Comparison of ENCODE assay signal across 15 cellular contexts in genomic region chr13:75341025-75341424, GRCh38.
DNase-seq lines count a peak whose midpoint lies in the region; ATAC-seq and TF ChIP-seq lines count a peak whose summit lies in the region.
"Had no signal": no experiment of that assay in that cellular context is flagged by ENCODE, and none has a peak within 500 bp of the region (broad histone marks: within the 10 kb centered on the region; RNA-seq: fewer than 3 reads in every experiment).

No MANE protein-coding gene starts in this region.

- DNase-seq in GM10248 (ENCODE audit: extremely low spot score) (peak; percentile 42), NCI-H1930 (lab: John Stamatoyannopoulos, UW) (no peak), iPS-NIHi11 (ENCODE audit: low spot score) (no peak), NCI-H1436 treated with DMSO at 0.1 percent for 48 hours (lab: John Stamatoyannopoulos, UW) (no peak)
- DNase-seq: activated naive CD4-positive, alpha-beta T cell treated with anti-CD3 and anti-CD28 coated beads, Interleukin-2, amount 50 U/mL, for 16 hours; Calu3; H7; NCI-H1092 treated with DMSO at 0.1 percent for 48 hours; NCI-H446; spleen; T-helper 9 cell had no signal

- POLR2A ChIA-PET in GM10248 (lab: Yijun Ruan, JAX), result no interaction called here

- CTCF ChIA-PET in GM10248 (lab: Yijun Ruan, JAX), result interaction anchor here (1.0 to 4.6 kb wide), 11 partner anchors 9 to 104 kb away, joined by 3 to 32 read pairs (median 4); no protein-coding TSS in a partner anchor

- ATAC-seq in GM19351 (IDR thresholded peaks at IDR 0.05; ENCODE audit: unreplicated experiment), result peak; percentile 98
- ATAC-seq in HG02623 (IDR thresholded peaks at IDR 0.05; ENCODE audit: unreplicated experiment), result peak; percentile 86
- ATAC-seq in HG03354 (IDR thresholded peaks at IDR 0.05; ENCODE audit: poor library complexity, severe bottlenecking, unreplicated experiment), result peak; percentile 75
- ATAC-seq in HG03097 (IDR thresholded peaks at IDR 0.05; ENCODE audit: low FRiP score, unreplicated experiment), result no peak

- TF ChIP-seq CTCF in GM10248 (IDR thresholded peaks at IDR 0.05; ENCODE audit: control extremely low read depth, extremely low read depth, low read depth, missing control alignments), result no peak
